In the genomic region with DNA sequence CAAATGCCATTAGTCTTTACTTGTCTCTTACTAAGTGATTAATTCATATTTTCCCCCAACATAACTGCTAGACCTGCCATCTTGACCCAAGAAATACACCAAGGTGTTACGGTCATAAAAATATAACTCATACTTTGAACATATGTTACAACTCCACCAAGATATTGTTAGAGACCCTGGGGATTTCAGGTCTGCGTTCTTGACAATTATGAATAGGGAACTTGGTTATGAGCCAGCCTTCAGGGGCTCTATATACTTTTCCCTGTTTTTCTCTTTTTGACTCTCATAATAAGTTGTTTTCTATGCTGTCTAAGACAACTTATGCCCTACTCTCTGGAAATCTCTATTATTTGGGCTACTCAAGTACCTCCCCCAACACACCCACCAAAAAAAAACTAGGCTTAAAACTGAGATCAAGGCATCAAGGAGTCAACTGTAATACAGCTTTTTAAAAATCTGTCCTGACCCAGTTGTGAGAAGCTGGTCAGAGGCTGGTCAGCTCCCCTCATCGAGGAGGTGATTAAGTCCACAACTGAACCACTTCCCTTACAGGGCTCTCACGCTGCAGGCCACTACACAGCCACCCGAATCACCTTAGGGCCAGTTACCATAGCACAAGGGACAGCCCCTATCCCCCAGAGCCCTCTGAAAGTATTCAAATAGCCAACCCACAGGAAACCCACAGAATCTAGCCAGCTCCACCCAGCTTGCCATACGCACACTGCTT, we compare ENCODE assay signal across 10 cellular contexts. TPM values are rescaled to one million over a fixed set of nuclear protein-coding genes. Genes with fewer than 3 reads are reported as not detected.
DNase-seq lines count a peak whose midpoint lies in the region; ATAC-seq and TF ChIP-seq lines count a peak whose summit lies in the region.
"Had no signal": no experiment of that assay in that cellular context is flagged by ENCODE, and none has a peak within 500 bp of the region (broad histone marks: within the 10 kb centered on the region; RNA-seq: fewer than 3 reads in every experiment).

No MANE protein-coding gene starts in this region.

- H3K36me3 ChIP-seq in heart right ventricle: no peaks in the 10 kb centered on the region
- H3K36me3 ChIP-seq: heart left ventricle, neutrophil had no signal

- no peaks in the 10 kb centered on the region for H3K36me3 Mint-ChIP-seq in IgD-negative memory B cell
- H3K36me3 Mint-ChIP-seq in activated T-helper 1 cell treated with anti-CD3 and anti-CD28 coated beads, Interleukin-12 subunit alpha, Interleukin-12 subunit beta, Interleukin-2, Interleukin-4 antibody, amounts not matched to agents 30 ng/mL and 10 ng/mL and 1 ng/mL, durations not matched to agents 14 hours and 24 hours and 36 hours (ENCODE audit: low read depth): no peaks in the 10 kb centered on the region
- H3K36me3 Mint-ChIP-seq in activated naive CD4-positive, alpha-beta T cell treated with anti-CD3 and anti-CD28 coated beads for 36 hours (ENCODE audit: low read depth): peaks cover 3% of the 10 kb centered on the region

- intact Hi-C loops in Right ventricle myocardium superior (cut with DNase I) (no loop called here), heart right ventricle (cut with DNase I) (no loop called here)
- intact Hi-C loops in activated T-helper 1 cell treated with anti-CD3 and anti-CD28 coated beads, Interleukin-12 subunit alpha, Interleukin-12 subunit beta, Interleukin-2, Interleukin-4 antibody, amounts not matched to agents 30 ng/mL and 10 ng/mL and 1 ng/mL, durations not matched to agents 14 hours and 24 hours and 36 hours (cut with micrococcal nuclease): no loop called here
- intact Hi-C loops in activated naive CD4-positive, alpha-beta T cell treated with anti-CD3 and anti-CD28 coated beads for 36 hours (cut with micrococcal nuclease): no loop called here

- 70 to 87% methylated on average over 6 of the region's 6 CpGs for WGBS in heart right ventricle, 2 donors

- peaks cover 0 to 13% (median 0%) of the 10 kb centered on the region in 3 donors for H3K9me3 Mint-ChIP-seq in IgD-negative memory B cell
- peaks cover 11% of the 10 kb centered on the region for H3K9me3 Mint-ChIP-seq in activated T-helper 1 cell treated with anti-CD3 and anti-CD28 coated beads, Interleukin-12 subunit alpha, Interleukin-12 subunit beta, Interleukin-2, Interleukin-4 antibody, amounts not matched to agents 30 ng/mL and 10 ng/mL and 1 ng/mL, durations not matched to agents 14 hours and 24 hours and 36 hours
- peaks cover 3% of the 10 kb centered on the region for H3K9me3 Mint-ChIP-seq in activated naive CD4-positive, alpha-beta T cell treated with anti-CD3 and anti-CD28 coated beads for 36 hours

- CTCF ChIA-PET in activated naive CD4-positive, alpha-beta T cell treated with anti-CD3 and anti-CD28 coated beads for 36 hours (lab: Charles Lee): interaction anchor here (1.1 kb wide), 1 partner anchor 79 kb away, joined by 8 read pairs; no protein-coding TSS in a partner anchor

- TF ChIP-seq CTCF in heart right ventricle (IDR thresholded peaks at IDR 0.05): no peak

- no peak overlapping the region for H3K27ac ChIP-seq in heart right ventricle
- H3K27ac ChIP-seq: heart left ventricle, neutrophil had no signal

- H3K4me1 Mint-ChIP-seq in IgD-negative memory B cell: peaks cover 9 to 16% (median 15%) of the 10 kb centered on the region in 3 donors
- H3K4me1 Mint-ChIP-seq in activated T-helper 1 cell treated with anti-CD3 and anti-CD28 coated beads, Interleukin-12 subunit alpha, Interleukin-12 subunit beta, Interleukin-2, Interleukin-4 antibody, amounts not matched to agents 30 ng/mL and 10 ng/mL and 1 ng/mL, durations not matched to agents 14 hours and 24 hours and 36 hours (ENCODE audit: low read depth): no peaks in the 10 kb centered on the region
- H3K4me1 Mint-ChIP-seq in activated naive CD4-positive, alpha-beta T cell treated with anti-CD3 and anti-CD28 coated beads for 36 hours (ENCODE audit: low read depth): peaks cover 2% of the 10 kb centered on the region

- no peak for DNase-seq in Right ventricle myocardium superior
- DNase-seq in heart right ventricle: no peak
- no peak for DNase-seq in activated T-helper 1 cell treated with anti-CD3 and anti-CD28 coated beads, Interleukin-12 subunit alpha, Interleukin-12 subunit beta, Interleukin-2, Interleukin-4 antibody, amounts not matched to agents 30 ng/mL and 10 ng/mL and 1 ng/mL, durations not matched to agents 14 hours and 24 hours and 36 hours (ENCODE audit: low spot score)
- no peak for DNase-seq in activated naive CD4-positive, alpha-beta T cell treated with anti-CD3 and anti-CD28 coated beads for 36 hours
- DNase-seq in NCI-H510A (lab: John Stamatoyannopoulos, UW): no peak
- no peak for DNase-seq in NCI-H146 (lab: John Stamatoyannopoulos, UW)
- DNase-seq: heart left ventricle had no signal

- peak; percentile 10 for ATAC-seq in Right ventricle myocardium superior (ENCODE audit: poor library complexity)
- no peak for ATAC-seq in heart right ventricle
- ATAC-seq in HG02798 (IDR thresholded peaks at IDR 0.05; ENCODE audit: poor library complexity, unreplicated experiment): peak; percentile 100
- ATAC-seq: heart left ventricle had no signal

- H3K27me3 Mint-ChIP-seq in IgD-negative memory B cell: peaks cover 32% of the 10 kb centered on the region
- peaks cover 8% of the 10 kb centered on the region for H3K27me3 Mint-ChIP-seq in activated T-helper 1 cell treated with anti-CD3 and anti-CD28 coated beads, Interleukin-12 subunit alpha, Interleukin-12 subunit beta, Interleukin-2, Interleukin-4 antibody, amounts not matched to agents 30 ng/mL and 10 ng/mL and 1 ng/mL, durations not matched to agents 14 hours and 24 hours and 36 hours (ENCODE audit: insufficient read depth)
- peaks cover 5% of the 10 kb centered on the region for H3K27me3 Mint-ChIP-seq in activated naive CD4-positive, alpha-beta T cell treated with anti-CD3 and anti-CD28 coated beads for 36 hours (ENCODE audit: low read depth)

- no peak overlapping the region for H3K4me3 ChIP-seq in heart right ventricle
- H3K4me3 ChIP-seq: heart left ventricle had no signal

- no peaks in the 10 kb centered on the region for H3K4me1 ChIP-seq in heart right ventricle
- H3K4me1 ChIP-seq: heart left ventricle had no signal

- no peaks in the 10 kb centered on the region for H3K9me3 ChIP-seq in heart right ventricle
- H3K9me3 ChIP-seq: heart left ventricle, neutrophil had no signal

- H3K4me3 Mint-ChIP-seq in IgD-negative memory B cell: peak overlapping the region in 2 of 4 donors; percentile 77 to 91
- no peak overlapping the region for H3K4me3 Mint-ChIP-seq in activated T-helper 1 cell treated with anti-CD3 and anti-CD28 coated beads, Interleukin-12 subunit alpha, Interleukin-12 subunit beta, Interleukin-2, Interleukin-4 antibody, amounts not matched to agents 30 ng/mL and 10 ng/mL and 1 ng/mL, durations not matched to agents 14 hours and 24 hours and 36 hours
- H3K4me3 Mint-ChIP-seq in activated naive CD4-positive, alpha-beta T cell treated with anti-CD3 and anti-CD28 coated beads for 36 hours: no peak overlapping the region

- peak overlapping the region; percentile 8 to 33 (median 19) for H3K27ac Mint-ChIP-seq in IgD-negative memory B cell
- H3K27ac Mint-ChIP-seq in activated T-helper 1 cell treated with anti-CD3 and anti-CD28 coated beads, Interleukin-12 subunit alpha, Interleukin-12 subunit beta, Interleukin-2, Interleukin-4 antibody, amounts not matched to agents 30 ng/mL and 10 ng/mL and 1 ng/mL, durations not matched to agents 14 hours and 24 hours and 36 hours: no peak overlapping the region
- no peak overlapping the region for H3K27ac Mint-ChIP-seq in activated naive CD4-positive, alpha-beta T cell treated with anti-CD3 and anti-CD28 coated beads for 36 hours

- no peaks in the 10 kb centered on the region for H3K27me3 ChIP-seq in heart right ventricle
- H3K27me3 ChIP-seq: heart left ventricle had no signal

RNA-seq across cellular contexts. Expression of a gene that starts 10.5 kb away (rescaled TPM):
- total RNA-seq in Right ventricle myocardium superior (4.6 TPM), heart right ventricle (10 to 100 TPM in 1 of 10 donors, 1 to 10 TPM in 9; 2.8 to 19.7 (median 4.0) TPM)
- polyA plus RNA-seq in heart right ventricle (under 1 TPM; 0.66 to 0.83 TPM), IgD-negative memory B cell (not detected)
- total RNA-seq in activated T-helper 1 cell treated with anti-CD3 and anti-CD28 coated beads, Interleukin-12 subunit alpha, Interleukin-12 subunit beta, Interleukin-2, Interleukin-4 antibody, amounts not matched to agents 30 ng/mL and 10 ng/mL and 1 ng/mL, durations not matched to agents 14 hours and 24 hours and 36 hours: not detected in 2 replicates
- total RNA-seq in activated naive CD4-positive, alpha-beta T cell treated with anti-CD3 and anti-CD28 coated beads for 36 hours: not detected

RNA-seq across cellular contexts. Expression of a gene that starts 46.1 kb away (rescaled TPM):
- 14.6 TPM for total RNA-seq in Right ventricle myocardium superior
- total RNA-seq in heart right ventricle: 10 to 100 TPM in 6 of 10 donors, 1 to 10 TPM in 4; 8.0 to 13.7 (median 10.5) TPM
- polyA plus RNA-seq in heart right ventricle: 1 to 10 TPM; 1.2 to 4.4 TPM
- polyA plus RNA-seq in IgD-negative memory B cell: not detected
- 0.61 TPM in 1 of 2 replicates, not detected in the other for total RNA-seq in activated T-helper 1 cell treated with anti-CD3 and anti-CD28 coated beads, Interleukin-12 subunit alpha, Interleukin-12 subunit beta, Interleukin-2, Interleukin-4 antibody, amounts not matched to agents 30 ng/mL and 10 ng/mL and 1 ng/mL, durations not matched to agents 14 hours and 24 hours and 36 hours
- under 1 TPM; 0.36 to 0.42 TPM for total RNA-seq in activated naive CD4-positive, alpha-beta T cell treated with anti-CD3 and anti-CD28 coated beads for 36 hours

Comparison
In these comparisons a context has a peak if more than half of its experiments do, and no peak if none do; other contexts are left out.
1. ATAC-seq: peak in Right ventricle myocardium superior (single experiment) and HG02798 (single experiment); none in heart right ventricle (0 of 8).
2. H3K27ac Mint-ChIP-seq: peak in IgD-negative memory B cell (3 of 3); none in activated T-helper 1 cell treated with anti-CD3 and anti-CD28 coated beads, Interleukin-12 subunit alpha, Interleukin-12 subunit beta, Interleukin-2, Interleukin-4 antibody, amounts not matched to agents 30 ng/mL and 10 ng/mL and 1 ng/mL, durations not matched to agents 14 hours and 24 hours and 36 hours (single experiment) and activated naive CD4-positive, alpha-beta T cell treated with anti-CD3 and anti-CD28 coated beads for 36 hours (single experiment).